Comparison of ENCODE assay signal across 2 cellular contexts in genomic region chr6:80465513-80465912, GRCh38.
TF ChIP-seq lines count a peak whose summit lies in the region.

No MANE protein-coding gene starts in this region.

TF ChIP-seq in liver, 16 proteins besides CTCF, POLR2A, EP300 and RAD21 (continued from another document):
- peak in 1 of 2 donors; percentile 51 for TF ChIP-seq JUND (IDR thresholded peaks at IDR 0.05)
- TF ChIP-seq NR2F2 (IDR thresholded peaks at IDR 0.05), result no peak

TF ChIP-seq in HepG2, 621 proteins besides CTCF, POLR2A, EP300 and RAD21 (continued from another document):
- TF ChIP-seq USF2 (IDR thresholded peaks at IDR 0.05; ENCODE audit: low read depth, low read length) (no peak), USF2 (CRISPR knock-in tag; IDR thresholded peaks at IDR 0.05; ENCODE audit: borderline replicate concordance) (no peak)
